ENCODE assay signal across 9 cellular contexts in genomic region chr2:27431395-27431794, GRCh38. TPM values are rescaled to one million over a fixed set of nuclear protein-coding genes. Genes with fewer than 3 reads are reported as not detected.
A peak's percentile ranks its signal among the peaks of the same experiment; 100 is the strongest.
DNase-seq lines count a peak whose midpoint lies in the region; ATAC-seq, FAIRE-seq and TF ChIP-seq lines count a peak whose summit lies in the region.
"Had no signal": no experiment of that assay in that cellular context is flagged by ENCODE, and none has a peak within 500 bp of the region (broad histone marks: within the 10 kb centered on the region; RNA-seq: fewer than 3 reads in every experiment).

No MANE protein-coding gene starts in this region.

- SMC1A ChIA-PET in GM12878 (lab: Charles Lee; ENCODE audit: uncharacterized antibody, unreplicated experiment), result interaction anchor here (1.1 to 4.9 kb wide), 7 partner anchors 22 to 252 kb away, joined by 3 to 20 read pairs (median 12); partner anchors contain the start of genes MPV17 and PPM1G

- H4K20me1 ChIP-seq in GM12878 (ENCODE audit: control insufficient read depth, insufficient read depth), result no peaks in the 10 kb centered on the region

- ATAC-seq in GM12878, result no peak

- FAIRE-seq in GM12878 (lab: Jason Lieb, UNC), result no peak
- no peak for FAIRE-seq in urothelium cell line (lab: Jason Lieb, UNC)

- H3K4me2 ChIP-seq in GM12878 (ENCODE audit: control insufficient read depth, insufficient read depth), result no peak overlapping the region

- BruUV-seq in GM12878 (replicated peaks; lab: Mats Ljungman, UMichigan) (TSS peak; percentile 23), Caco-2 (replicated peaks; lab: Mats Ljungman, UMichigan) (no TSS peak)

- no peaks in the 10 kb centered on the region for H3K9me3 ChIP-seq in GM12878 (replicated peaks; ENCODE audit: control insufficient read depth, insufficient read depth, low read length)
- no peaks in the 10 kb centered on the region for H3K9me3 ChIP-seq in Caco-2

- no peaks in the 10 kb centered on the region for H3K9me3 Mint-ChIP-seq in nephron
- no peaks in the 10 kb centered on the region for H3K9me3 Mint-ChIP-seq in Caco-2 (ENCODE audit: unreplicated experiment)

- H3K4me1 Mint-ChIP-seq in nephron, result peaks cover 27% of the 10 kb centered on the region
- H3K4me1 Mint-ChIP-seq in Caco-2 (ENCODE audit: low read depth, unreplicated experiment), result peaks cover 6% of the 10 kb centered on the region

- no peak overlapping the region for H3K27ac ChIP-seq in GM12878 (ENCODE audit: control insufficient read depth, insufficient read depth)

- H3K27me3 ChIP-seq in GM12878 (replicated peaks in 1 of 2; ENCODE audit: control insufficient read depth in 2 of 2, insufficient read depth in 2 of 2, low read length in 1 of 2) (no peaks in the 10 kb centered on the region), Caco-2 (replicated peaks; ENCODE audit: control insufficient read depth, insufficient read depth, low read length) (no peaks in the 10 kb centered on the region)

- POLR2A ChIA-PET in GM12878 (lab: Charles Lee), result interaction anchor here (0.8 to 5.8 kb wide), 4 partner anchors 21 to 148 kb away, joined by 3 to 71 read pairs (median 5); partner anchors contain the start of genes PPM1G and ZNF513
- POLR2A ChIA-PET in Caco-2 (lab: Charles Lee), result interaction anchor here (0.7 kb wide), 1 partner anchor 208 kb away, joined by 3 read pairs; no protein-coding TSS in a partner anchor

- H3K79me2 ChIP-seq in GM12878 (ENCODE audit: control insufficient read depth, insufficient read depth, low read length), result peaks cover 36% of the 10 kb centered on the region

- peak overlapping the region; percentile 65 to 77 (median 71) for H3K4me3 Mint-ChIP-seq in nephron
- no peak overlapping the region for H3K4me3 Mint-ChIP-seq in Caco-2 (ENCODE audit: unreplicated experiment)

- TF ChIP-seq EP300 in GM12878 (IDR thresholded peaks at IDR 0.05; ENCODE audit: borderline replicate concordance in 1 of 2, control insufficient read depth in 1 of 2, low read depth in 2 of 2, low read length in 2 of 2), result no peak

- H3K4me1 ChIP-seq in GM12878 (ENCODE audit: control insufficient read depth, insufficient read depth, low read length), result no peaks in the 10 kb centered on the region
- peaks cover 15% of the 10 kb centered on the region for H3K4me1 ChIP-seq in Caco-2

- H3K27ac Mint-ChIP-seq in nephron (peak overlapping the region in 1 of 3 experiments; percentile 43), Caco-2 (ENCODE audit: unreplicated experiment) (no peak overlapping the region)

- no peak overlapping the region for H3K4me3 ChIP-seq in GM12878
- no peak overlapping the region for H3K4me3 ChIP-seq in Caco-2 (ENCODE audit: low read depth, low read length)

- no peak overlapping the region for H2AFZ ChIP-seq in GM12878 (ENCODE audit: control insufficient read depth, low read depth, low read length)

- H3K27me3 Mint-ChIP-seq in nephron (ENCODE audit: low read depth) (no peaks in the 10 kb centered on the region), Caco-2 (ENCODE audit: insufficient read depth, unreplicated experiment) (no peaks in the 10 kb centered on the region)

- no peak overlapping the region for H3K9ac ChIP-seq in GM12878 (ENCODE audit: control insufficient read depth, insufficient read depth, low read length)

- H3K36me3 Mint-ChIP-seq in nephron (ENCODE audit: low read depth) (peaks cover 38% of the 10 kb centered on the region), Caco-2 (ENCODE audit: insufficient read depth, unreplicated experiment) (peaks cover 59% of the 10 kb centered on the region)

- TF ChIP-seq POLR2A in GM12878 (IDR thresholded peaks at IDR 0.05; ENCODE audit: low read depth, low read length), result no peak

- TF ChIP-seq RAD21 in GM12878 (IDR thresholded peaks at IDR 0.05; ENCODE audit: insufficient read depth, low read depth, low read length), result no peak

- CTCF ChIA-PET in GM12878 (lab: Yijun Ruan, JAX), result interaction anchor here (0.7 to 5.8 kb wide), 13 partner anchors 7 to 268 kb away, joined by 3 to 52 read pairs (median 6); partner anchors contain the start of genes EIF2B4, MPV17, PPM1G and SNX17
- CTCF ChIA-PET in Caco-2 (lab: Charles Lee), result interaction anchor here (0.7 kb wide), 1 partner anchor 174 kb away, joined by 3 read pairs; no protein-coding TSS in a partner anchor

- RAD21 ChIA-PET in GM12878 (lab: Charles Lee; ENCODE audit: unreplicated experiment), result interaction anchor here (0.6 kb wide), 1 partner anchor 67 kb away, joined by 3 read pairs; no protein-coding TSS in a partner anchor

- peaks cover 6 to 19% of the 10 kb centered on the region in 2 experiments; a peak in 2 of 4 replicates for H3K36me3 ChIP-seq in GM12878 (ENCODE audit: control insufficient read depth in 2 of 2, insufficient read depth in 2 of 2, low read length in 1 of 2)
- H3K36me3 ChIP-seq in Caco-2 (ENCODE audit: control insufficient read depth, insufficient read depth, low read length), result peaks cover 4% of the 10 kb centered on the region

- intact Hi-C loops in GM12878 (cut with micrococcal nuclease; ENCODE audit: unreplicated experiment) (no loop called here), Caco-2 (cut with micrococcal nuclease; ENCODE audit: unreplicated experiment) (no loop called here)

- peak; percentile 77 for DNase-seq in Daoy (ENCODE audit: low read depth)
- DNase-seq in NCI-H69 (lab: John Stamatoyannopoulos, UW), result peak; percentile 3
- DNase-seq in GM12878 (ENCODE audit: low read depth, low spot score), result no peak
- no peak for DNase-seq in Caco-2
- no peak for DNase-seq in AG08395 (ENCODE audit: low spot score)
- no peak for DNase-seq in cerebellum (ENCODE audit: low spot score)
- no peak for DNase-seq in urothelium cell line (ENCODE audit: low spot score)
- DNase-seq: NCI-H510A treated with DMSO at 0.1 percent for 48 hours had no signal

- in situ Hi-C loops in GM12878 (cut with MboI), result no loop called here

- no peak for TF ChIP-seq CTCF in GM12878 (IDR thresholded peaks at IDR 0.05 in 2 of 3, conservative IDR thresholded peaks at IDR 0.05 in 1 of 3; ENCODE audit: control insufficient read depth in 2 of 3, extremely low read depth in 1 of 3, insufficient read depth in 1 of 3, low read depth in 3 of 3, low read length in 3 of 3)
- no peak for TF ChIP-seq CTCF in nephron (IDR thresholded peaks at IDR 0.05; ENCODE audit: unreplicated experiment in 3 of 3)
- no peak for TF ChIP-seq CTCF in Caco-2 (IDR thresholded peaks at IDR 0.05; ENCODE audit: insufficient read depth in 1 of 2, low read depth in 1 of 2, low read length in 1 of 2, severe bottlenecking in 1 of 2, unreplicated experiment in 1 of 2)

RNA-seq across cellular contexts. Expression of gene NRBP1, which starts 3.0 kb away (rescaled TPM):
- total RNA-seq in Daoy (2014; rRNA removed; shearing (Covaris generic)), result 126 and 134 TPM in 2 replicates
- 51.7 and 51.9 TPM in 2 replicates for total RNA-seq in GM12878 (2013; cell fraction: nucleolus; rRNA removed)
- total RNA-seq in GM12878 (2014; rRNA removed), result 35.0 and 40.4 TPM in 2 replicates
- 53.3 and 53.4 TPM in 2 replicates for total RNA-seq in GM12878 (2014; rRNA removed; fragmentation: Illumina TruSeq; extraction: Trizol)
- 58.4 and 60.3 TPM in 2 replicates for total RNA-seq in GM12878 (2021)
- polyA plus RNA-seq in GM12878 (2011; ENCODE audit: low read depth), result 43.7 TPM
- 116 and 136 TPM in 2 replicates for polyA plus RNA-seq in GM12878 (2011; rRNA removed)
- 109 and 126 TPM in 2 replicates for polyA plus RNA-seq in GM12878 (2011; cell fraction: cytosol; rRNA removed)
- polyA plus RNA-seq in GM12878 (2011; cell fraction: nucleus; rRNA removed), result 114 TPM in 2 replicates
- polyA plus RNA-seq in GM12878 (2012), result 57.7 and 57.9 TPM in 2 replicates
- 67.1 and 75.7 TPM in 2 replicates for polyA plus RNA-seq in GM12878 (2014; fragmentation: Illumina TruSeq; extraction: Trizol)
- 1 to 10 TPM; 5.7 to 8.6 TPM for polyA plus RNA-seq in GM12878 (2014; fragmentation: Nextera tagmentation; extraction: Ambion mirVana)
- 70.8 and 73.8 TPM in 2 replicates for polyA plus RNA-seq in GM12878 (2014; rRNA removed)
- polyA plus RNA-seq in GM12878 (2016; fragmentation: Nextera tagmentation; extraction: Ambion mirVana), result 10 to 100 TPM; 87.7 to 99.7 TPM
- polyA minus RNA-seq in GM12878 (2011; rRNA and poly(A)+ RNA removed), result 116 and 120 TPM in 2 replicates
- polyA minus RNA-seq in GM12878 (2011; cell fraction: cytosol; rRNA and poly(A)+ RNA removed), result 35.4 and 48.4 TPM in 2 replicates
- 44.1 and 62.8 TPM in 2 replicates for polyA minus RNA-seq in GM12878 (2011; cell fraction: nucleus; rRNA and poly(A)+ RNA removed)
- total RNA-seq in Caco-2 (2022), result 148 and 169 TPM in 2 replicates
- total RNA-seq in cerebellum, result 65.9 TPM

RNA-seq across cellular contexts. Expression of gene KRTCAP3, which starts 10.8 kb away (rescaled TPM):
- total RNA-seq in Daoy (2014; rRNA removed; shearing (Covaris generic)), result not detected in 2 replicates
- 1.8 and 3.1 TPM in 2 replicates for total RNA-seq in GM12878 (2013; cell fraction: nucleolus; rRNA removed)
- total RNA-seq in GM12878 (2014; rRNA removed), result 0.33 and 1.1 TPM in 2 replicates
- 1.4 TPM in 1 of 2 replicates, not detected in the other for total RNA-seq in GM12878 (2014; rRNA removed; fragmentation: Illumina TruSeq; extraction: Trizol)
- 2.2 and 2.7 TPM in 2 replicates for total RNA-seq in GM12878 (2021)
- not detected for polyA plus RNA-seq in GM12878 (2011; ENCODE audit: low read depth)
- 1.3 and 1.5 TPM in 2 replicates for polyA plus RNA-seq in GM12878 (2011; rRNA removed)
- polyA plus RNA-seq in GM12878 (2011; cell fraction: cytosol; rRNA removed), result 1.2 and 1.6 TPM in 2 replicates
- 16.3 and 16.6 TPM in 2 replicates for polyA plus RNA-seq in GM12878 (2011; cell fraction: nucleus; rRNA removed)
- 1.7 and 2.2 TPM in 2 replicates for polyA plus RNA-seq in GM12878 (2012)
- 0.26 TPM in 1 of 2 replicates, not detected in the other for polyA plus RNA-seq in GM12878 (2014; fragmentation: Illumina TruSeq; extraction: Trizol)
- under 1 TPM; 0.64 to 0.72 TPM for polyA plus RNA-seq in GM12878 (2014; fragmentation: Nextera tagmentation; extraction: Ambion mirVana)
- polyA plus RNA-seq in GM12878 (2014; rRNA removed), result 1.9 and 2.2 TPM in 2 replicates
- under 1 TPM; 0.48 to 0.82 TPM for polyA plus RNA-seq in GM12878 (2016; fragmentation: Nextera tagmentation; extraction: Ambion mirVana)
- polyA minus RNA-seq in GM12878 (2011; rRNA and poly(A)+ RNA removed), result 0.59 and 1.1 TPM in 2 replicates
- polyA minus RNA-seq in GM12878 (2011; cell fraction: cytosol; rRNA and poly(A)+ RNA removed), result not detected in 2 replicates
- polyA minus RNA-seq in GM12878 (2011; cell fraction: nucleus; rRNA and poly(A)+ RNA removed), result 1.5 and 2.8 TPM in 2 replicates
- 47.8 and 53.9 TPM in 2 replicates for total RNA-seq in Caco-2 (2022)
- total RNA-seq in cerebellum, result not detected

RNA-seq across cellular contexts. Expression of gene PPM1G, which starts 22.0 kb away (rescaled TPM):
- 197 and 212 TPM in 2 replicates for total RNA-seq in Daoy (2014; rRNA removed; shearing (Covaris generic))
- 24.1 and 24.8 TPM in 2 replicates for total RNA-seq in GM12878 (2013; cell fraction: nucleolus; rRNA removed)
- total RNA-seq in GM12878 (2014; rRNA removed) (110 and 112 TPM in 2 replicates), GM12878 (2014; rRNA removed; fragmentation: Illumina TruSeq; extraction: Trizol) (129 and 134 TPM in 2 replicates), GM12878 (2021) (129 and 130 TPM in 2 replicates), Caco-2 (2022) (140 and 149 TPM in 2 replicates), cerebellum (37.5 TPM)
- 46.9 TPM for polyA plus RNA-seq in GM12878 (2011; ENCODE audit: low read depth)
- polyA plus RNA-seq in GM12878 (2011; rRNA removed) (47.0 and 68.8 TPM in 2 replicates), GM12878 (2014; fragmentation: Illumina TruSeq; extraction: Trizol) (163 and 171 TPM in 2 replicates), GM12878 (2014; fragmentation: Nextera tagmentation; extraction: Ambion mirVana) (10 to 100 TPM; 78.5 to 81.1 TPM), GM12878 (2014; rRNA removed) (106 and 108 TPM in 2 replicates), GM12878 (2016; fragmentation: Nextera tagmentation; extraction: Ambion mirVana) (100 to 1,000 TPM; 154 to 159 TPM)
- polyA plus RNA-seq in GM12878 (2011; cell fraction: cytosol; rRNA removed), result 65.3 and 70.8 TPM in 2 replicates
- polyA plus RNA-seq in GM12878 (2011; cell fraction: nucleus; rRNA removed), result 51.9 and 62.2 TPM in 2 replicates
- 82.2 and 82.9 TPM in 2 replicates for polyA plus RNA-seq in GM12878 (2012)
- polyA minus RNA-seq in GM12878 (2011; rRNA and poly(A)+ RNA removed), result 74.2 and 87.8 TPM in 2 replicates
- polyA minus RNA-seq in GM12878 (2011; cell fraction: cytosol; rRNA and poly(A)+ RNA removed), result 33.8 and 42.7 TPM in 2 replicates
- 9.9 and 16.8 TPM in 2 replicates for polyA minus RNA-seq in GM12878 (2011; cell fraction: nucleus; rRNA and poly(A)+ RNA removed)

RNA-seq across cellular contexts. Expression of gene ZNF513, which starts 50.9 kb away (rescaled TPM):
- total RNA-seq in Daoy (2014; rRNA removed; shearing (Covaris generic)), result 4.0 and 5.5 TPM in 2 replicates
- total RNA-seq in GM12878 (2013; cell fraction: nucleolus; rRNA removed), result 6.1 and 8.9 TPM in 2 replicates
- total RNA-seq in GM12878 (2014; rRNA removed) (8.3 and 9.3 TPM in 2 replicates), GM12878 (2014; rRNA removed; fragmentation: Illumina TruSeq; extraction: Trizol) (6.4 and 7.8 TPM in 2 replicates), GM12878 (2021) (12.6 and 13.3 TPM in 2 replicates), Caco-2 (2022) (18.2 and 19.2 TPM in 2 replicates), cerebellum (9.9 TPM)
- 4.1 TPM for polyA plus RNA-seq in GM12878 (2011; ENCODE audit: low read depth)
- polyA plus RNA-seq in GM12878 (2011; rRNA removed) (3.8 and 6.8 TPM in 2 replicates), GM12878 (2014; fragmentation: Illumina TruSeq; extraction: Trizol) (1.3 and 4.3 TPM in 2 replicates), GM12878 (2014; fragmentation: Nextera tagmentation; extraction: Ambion mirVana) (under 1 TPM; 0.06 to 0.18 TPM), GM12878 (2014; rRNA removed) (16.4 and 17.0 TPM in 2 replicates), GM12878 (2016; fragmentation: Nextera tagmentation; extraction: Ambion mirVana) (1 to 10 TPM; 3.5 TPM)
- 10.8 and 19.0 TPM in 2 replicates for polyA plus RNA-seq in GM12878 (2011; cell fraction: cytosol; rRNA removed)
- 36.5 and 39.8 TPM in 2 replicates for polyA plus RNA-seq in GM12878 (2011; cell fraction: nucleus; rRNA removed)
- 8.3 and 11.2 TPM in 2 replicates for polyA plus RNA-seq in GM12878 (2012)
- polyA minus RNA-seq in GM12878 (2011; rRNA and poly(A)+ RNA removed), result 3.1 and 6.0 TPM in 2 replicates
- polyA minus RNA-seq in GM12878 (2011; cell fraction: cytosol; rRNA and poly(A)+ RNA removed), result 2.2 and 2.5 TPM in 2 replicates
- 4.7 and 9.3 TPM in 2 replicates for polyA minus RNA-seq in GM12878 (2011; cell fraction: nucleus; rRNA and poly(A)+ RNA removed)

RNA-seq across cellular contexts. Expression of gene IFT172, which starts 58.1 kb away (rescaled TPM):
- 21.1 and 30.1 TPM in 2 replicates for total RNA-seq in Daoy (2014; rRNA removed; shearing (Covaris generic))
- 47.1 and 51.9 TPM in 2 replicates for total RNA-seq in GM12878 (2013; cell fraction: nucleolus; rRNA removed)
- total RNA-seq in GM12878 (2014; rRNA removed) (7.9 and 9.5 TPM in 2 replicates), GM12878 (2014; rRNA removed; fragmentation: Illumina TruSeq; extraction: Trizol) (4.7 and 4.8 TPM in 2 replicates), GM12878 (2021) (8.6 and 8.8 TPM in 2 replicates), Caco-2 (2022) (17.2 and 21.9 TPM in 2 replicates), cerebellum (48.3 TPM)
- 11.3 TPM for polyA plus RNA-seq in GM12878 (2011; ENCODE audit: low read depth)
- polyA plus RNA-seq in GM12878 (2011; rRNA removed) (2.4 and 2.9 TPM in 2 replicates), GM12878 (2014; fragmentation: Illumina TruSeq; extraction: Trizol) (5.5 and 7.7 TPM in 2 replicates), GM12878 (2014; fragmentation: Nextera tagmentation; extraction: Ambion mirVana) (1 to 10 TPM; 3.0 to 3.4 TPM), GM12878 (2014; rRNA removed) (8.3 and 10.7 TPM in 2 replicates), GM12878 (2016; fragmentation: Nextera tagmentation; extraction: Ambion mirVana) (1 to 10 TPM; 7.0 to 7.1 TPM)
- 3.2 and 3.7 TPM in 2 replicates for polyA plus RNA-seq in GM12878 (2011; cell fraction: cytosol; rRNA removed)
- 8.7 and 11.1 TPM in 2 replicates for polyA plus RNA-seq in GM12878 (2011; cell fraction: nucleus; rRNA removed)
- 9.2 and 9.8 TPM in 2 replicates for polyA plus RNA-seq in GM12878 (2012)
- polyA minus RNA-seq in GM12878 (2011; rRNA and poly(A)+ RNA removed), result 3.4 and 4.5 TPM in 2 replicates
- 1.2 and 3.4 TPM in 2 replicates for polyA minus RNA-seq in GM12878 (2011; cell fraction: cytosol; rRNA and poly(A)+ RNA removed)
- polyA minus RNA-seq in GM12878 (2011; cell fraction: nucleus; rRNA and poly(A)+ RNA removed), result 4.1 and 5.2 TPM in 2 replicates

Comparison
In these comparisons a context has a peak if more than half of its experiments do, and no peak if none do; other contexts are left out.
1. DNase-seq: peak in Daoy (single experiment) and NCI-H69 (single experiment); none in GM12878 (single experiment), Caco-2 (0 of 2), AG08395 (single experiment), cerebellum (single experiment) and urothelium cell line (single experiment).
2. RNA of gene KRTCAP3, which starts 10.8 kb away (total RNA-seq): 47.8 to 53.9 TPM in Caco-2; 0.33 to 3.1 TPM in GM12878, not detected in cerebellum (single experiment) and not detected in Daoy; every median in the first group is over 10 times any median in the second.